ENCODE assay signal across 1 cellular context in the genomic region with DNA sequence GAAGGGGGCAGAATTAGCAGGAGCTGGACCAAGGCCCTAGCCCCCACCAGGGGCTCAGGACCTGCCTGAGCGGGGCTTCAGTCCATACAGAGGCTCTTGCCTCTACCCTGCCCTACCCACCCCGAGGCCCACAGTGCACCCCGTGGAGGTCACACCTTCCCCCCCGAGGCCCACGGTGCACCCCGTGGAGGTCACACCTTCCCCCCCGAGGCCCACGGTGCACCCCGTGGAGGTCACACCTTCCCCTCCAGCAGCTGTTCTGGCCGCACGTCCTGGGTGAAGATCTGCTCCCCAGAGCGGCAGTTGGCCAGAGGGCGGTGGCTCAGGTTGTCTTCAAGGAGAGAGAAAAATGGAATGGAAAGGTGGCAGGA.
TF ChIP-seq lines count a peak whose summit lies in the region.

No MANE protein-coding gene starts in this region.

TF ChIP-seq in HepG2, 621 proteins besides CTCF, POLR2A, EP300 and RAD21:
- no peak for TF ChIP-seq ZNF354B (CRISPR knock-in tag; IDR thresholded peaks at IDR 0.05)
- TF ChIP-seq, protein P1, sequence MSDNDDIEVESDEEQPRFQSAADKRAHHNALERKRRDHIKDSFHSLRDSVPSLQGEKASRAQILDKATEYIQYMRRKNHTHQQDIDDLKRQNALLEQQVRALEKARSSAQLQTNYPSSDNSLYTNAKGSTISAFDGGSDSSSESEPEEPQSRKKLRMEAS (IDR thresholded peaks at IDR 0.05), result 0 out of 2 replicates have a peak, but pooled peaks have one; percentile 7
- TF ChIP-seq ZNF776 (CRISPR knock-in tag; IDR thresholded peaks at IDR 0.05), result 0 out of 2 replicates have a peak, but pooled peaks have one; percentile 15
- TF ChIP-seq NFYB (CRISPR knock-in tag; IDR thresholded peaks at IDR 0.05), result no peak
TF ChIP-seq in HepG2: peak in this region for 2.
